Comparison of ENCODE assay signal across 13 cellular contexts in the genomic region with DNA sequence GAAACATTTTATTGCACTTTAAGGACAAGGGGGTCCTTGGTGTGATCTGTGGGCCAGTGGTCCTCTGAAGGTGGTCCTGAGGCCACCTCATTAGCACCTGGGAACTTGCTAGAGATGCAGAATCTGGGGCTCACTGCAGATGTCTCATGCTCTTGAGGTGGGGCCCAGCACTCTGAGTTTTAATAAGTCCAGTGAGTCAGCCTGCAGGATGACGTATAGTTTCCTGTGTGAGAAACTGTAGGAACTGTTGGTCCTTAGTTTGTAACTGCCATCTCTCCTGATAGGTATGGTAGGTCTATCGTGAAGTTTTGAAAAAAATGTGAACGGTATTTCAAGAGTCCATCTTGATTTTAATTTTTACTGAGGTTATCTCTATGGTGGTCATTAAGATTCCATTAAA. TPM values are rescaled to one million over a fixed set of nuclear protein-coding genes. Genes with fewer than 3 reads are reported as not detected.
DNase-seq lines count a peak whose midpoint lies in the region; ATAC-seq and TF ChIP-seq lines count a peak whose summit lies in the region.
"Had no signal": no experiment of that assay in that cellular context is flagged by ENCODE, and none has a peak within 500 bp of the region (broad histone marks: within the 10 kb centered on the region; RNA-seq: fewer than 3 reads in every experiment).

No MANE protein-coding gene starts in this region.

- no peak overlapping the region for H3K9ac ChIP-seq in SK-N-SH
- H3K9ac ChIP-seq in fibroblast of lung (ENCODE audit: insufficient read depth, low read length): no peak overlapping the region

- peak overlapping the region; percentile 4 for H3K27ac ChIP-seq in A673 (ENCODE audit: low read depth, low read length, poor library complexity, severe bottlenecking)
- no peak overlapping the region for H3K27ac ChIP-seq in SK-N-SH (ENCODE audit: low read depth in 2 of 2, low read length in 1 of 2)
- H3K27ac ChIP-seq in fibroblast of lung (ENCODE audit: insufficient read depth, low read length): no peak overlapping the region
- no peak overlapping the region for H3K27ac ChIP-seq in gastrocnemius medialis
- H3K27ac ChIP-seq: neutrophil had no signal

- TF ChIP-seq CTCF in A673 (conservative IDR thresholded peaks at IDR 0.05; ENCODE audit: low read depth, low read length): no peak
- no peak for TF ChIP-seq CTCF in SK-N-SH (IDR thresholded peaks at IDR 0.05)
- no peak for TF ChIP-seq CTCF in fibroblast of lung (conservative IDR thresholded peaks at IDR 0.05 in 1 of 2, IDR thresholded peaks at IDR 0.05 in 1 of 2; ENCODE audit: low read depth in 1 of 2, low read length in 2 of 2)
- TF ChIP-seq CTCF in gastrocnemius medialis (IDR thresholded peaks at IDR 0.05 in 4 of 5, conservative IDR thresholded peaks at IDR 0.05 in 1 of 5): no peak

- WGBS in SK-N-SH (ENCODE audit: low lambda C conversion rate): 48% methylated on average over 3 of the region's 3 CpGs

- H3K79me2 ChIP-seq in SK-N-SH (ENCODE audit: insufficient read depth) (no peaks in the 10 kb centered on the region), fibroblast of lung (ENCODE audit: control insufficient read depth, insufficient read depth, low read length) (no peaks in the 10 kb centered on the region)

- CTCF ChIA-PET in A673 (lab: Charles Lee) (no interaction called here), SK-N-SH (lab: Yijun Ruan, JAX) (interaction anchor here (1.0 to 3.1 kb wide), 2 partner anchors 8 to 19 kb away, joined by 3 to 16 read pairs; no protein-coding TSS in a partner anchor)

- intact Hi-C loops in A673 (cut with micrococcal nuclease; ENCODE audit: unreplicated experiment) (no loop called here), gastrocnemius medialis (cut with DNase I; ENCODE audit: low total_unique reads) (no loop called here)

- POLR2A ChIA-PET in A673 (lab: Charles Lee; ENCODE audit: low non-redundant PET) (no interaction called here), SK-N-SH (lab: Yijun Ruan, JAX) (no interaction called here)

- no peaks in the 10 kb centered on the region for H3K9me2 ChIP-seq in SK-N-SH

- DNase-seq in A673 (ENCODE audit: low spot score) (peak; percentile 58), HCEC 1CT (peak; percentile 68), SK-N-SH (no peak), fibroblast of lung (ENCODE audit: low read depth in 2 of 2) (peak; percentile 12 to 70), nucleus accumbens (lab: John Stamatoyannopoulos, UW) (no peak), gastrocnemius medialis (no peak)
- DNase-seq: activated CD4-positive, alpha-beta T cell treated with anti-CD3 and anti-CD28 coated beads, Interleukin-2, amount 10 ng/mL, durations not matched to agents 7 days and 5 days; hypothalamus; NCI-H82 had no signal

- H2AFZ ChIP-seq in SK-N-SH (ENCODE audit: low read depth): no peak overlapping the region
- no peak overlapping the region for H2AFZ ChIP-seq in fibroblast of lung (ENCODE audit: low read length)

- ATAC-seq in GM19035 (IDR thresholded peaks at IDR 0.05; ENCODE audit: unreplicated experiment) (no peak), HG03439 (IDR thresholded peaks at IDR 0.05; ENCODE audit: unreplicated experiment) (no peak), gastrocnemius medialis (no peak)

- H3K4me1 ChIP-seq in A673 (ENCODE audit: insufficient read depth, low read length, poor library complexity, severe bottlenecking): peaks cover 6% of the 10 kb centered on the region
- H3K4me1 ChIP-seq in SK-N-SH (ENCODE audit: control insufficient read depth in 1 of 2, insufficient read depth in 2 of 2, low read depth in 1 of 2, low read length in 1 of 2): peaks cover 0 to 3% of the 10 kb centered on the region in 2 experiments; a peak in 1 of 4 replicates
- H3K4me1 ChIP-seq in fibroblast of lung (ENCODE audit: control insufficient read depth, extremely low read depth, insufficient read depth, low read length): no peaks in the 10 kb centered on the region
- no peaks in the 10 kb centered on the region for H3K4me1 ChIP-seq in gastrocnemius medialis

- H3K4me2 ChIP-seq in SK-N-SH (no peak overlapping the region), fibroblast of lung (ENCODE audit: extremely low read depth, insufficient read depth, low read length) (no peak overlapping the region)

- no TSS peak for BruUV-seq in A673 (replicated peaks; lab: Mats Ljungman, UMichigan)

- H3K36me3 ChIP-seq in A673 (ENCODE audit: insufficient read depth, low read length, poor library complexity, severe bottlenecking) (no peaks in the 10 kb centered on the region), SK-N-SH (replicated peaks in 1 of 2; ENCODE audit: control insufficient read depth in 1 of 2, insufficient read depth in 2 of 2, low read length in 1 of 2) (no peaks in the 10 kb centered on the region), fibroblast of lung (ENCODE audit: control insufficient read depth, insufficient read depth, low read length) (no peaks in the 10 kb centered on the region), gastrocnemius medialis (no peaks in the 10 kb centered on the region)
- H3K36me3 ChIP-seq: neutrophil had no signal

- TF ChIP-seq EP300 in SK-N-SH (IDR thresholded peaks at IDR 0.05; ENCODE audit: borderline replicate concordance in 1 of 2, low read depth in 1 of 2, low read length in 1 of 2): no peak

- no peak for TF ChIP-seq RAD21 in SK-N-SH (IDR thresholded peaks at IDR 0.05; ENCODE audit: low read length)

- H3K27me3 ChIP-seq in A673 (replicated peaks; ENCODE audit: insufficient read depth, low read depth, low read length, poor library complexity) (no peaks in the 10 kb centered on the region), SK-N-SH (ENCODE audit: insufficient read depth) (peaks cover 4% of the 10 kb centered on the region; the same call in 1 of the 2 replicates), fibroblast of lung (ENCODE audit: control insufficient read depth, insufficient read depth, low read length) (peaks cover 3% of the 10 kb centered on the region), gastrocnemius medialis (no peaks in the 10 kb centered on the region)

- H4K20me1 ChIP-seq in SK-N-SH (ENCODE audit: insufficient read depth) (no peaks in the 10 kb centered on the region), fibroblast of lung (ENCODE audit: control insufficient read depth, extremely low read depth, insufficient read depth, low read length) (no peaks in the 10 kb centered on the region)

- H3K4me3 ChIP-seq in A673 (ENCODE audit: low read depth, low read length, poor library complexity, severe bottlenecking) (no peak overlapping the region), SK-N-SH (ENCODE audit: low read depth in 2 of 2, low read length in 1 of 2) (no peak overlapping the region), fibroblast of lung (replicated peaks in 1 of 4; ENCODE audit: control extremely low read depth in 1 of 4, insufficient read depth in 1 of 4, low read depth in 3 of 4, low read length in 4 of 4) (no peak overlapping the region), gastrocnemius medialis (no peak overlapping the region)

- no peaks in the 10 kb centered on the region for H3K9me3 ChIP-seq in A673 (ENCODE audit: low read depth, low read length, poor library complexity, severe bottlenecking)
- H3K9me3 ChIP-seq in SK-N-SH: no peaks in the 10 kb centered on the region
- H3K9me3 ChIP-seq in fibroblast of lung (ENCODE audit: control insufficient read depth, insufficient read depth, low read depth, low read length): no peaks in the 10 kb centered on the region
- no peaks in the 10 kb centered on the region for H3K9me3 ChIP-seq in gastrocnemius medialis
- H3K9me3 ChIP-seq: neutrophil had no signal

- TF ChIP-seq POLR2A in gastrocnemius medialis (IDR thresholded peaks at IDR 0.05): no peak

- peaks cover 10% of the 10 kb centered on the region for H3F3A ChIP-seq in SK-N-SH (replicated peaks; ENCODE audit: insufficient read depth)

- in situ Hi-C loops in gastrocnemius medialis (cut with MboI; ENCODE audit: low sequenced_read_pairs in 4 of 4): no loop called here

TF ChIP-seq in SK-N-SH, 30 proteins besides CTCF, POLR2A, EP300 and RAD21 (continues in another document):
- TF ChIP-seq GABPA (IDR thresholded peaks at IDR 0.05; ENCODE audit: low read depth): no peak
- 0 out of 2 replicates have a peak, but pooled peaks have one; percentile 12 for TF ChIP-seq TCF12 (IDR thresholded peaks at IDR 0.05)
- TF ChIP-seq JUND (IDR thresholded peaks at IDR 0.05): peak; percentile 49; the same call in 1 of the 2 replicates
- no peak for TF ChIP-seq MXI1 (IDR thresholded peaks at IDR 0.05; ENCODE audit: low read depth, low read length)
- TF ChIP-seq, protein P1, sequence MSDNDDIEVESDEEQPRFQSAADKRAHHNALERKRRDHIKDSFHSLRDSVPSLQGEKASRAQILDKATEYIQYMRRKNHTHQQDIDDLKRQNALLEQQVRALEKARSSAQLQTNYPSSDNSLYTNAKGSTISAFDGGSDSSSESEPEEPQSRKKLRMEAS (IDR thresholded peaks at IDR 0.05; ENCODE audit: low read depth): no peak
- TF ChIP-seq NRF1 (IDR thresholded peaks at IDR 0.05; ENCODE audit: low read depth, low read length): no peak
- no peak for TF ChIP-seq RFX5 (IDR thresholded peaks at IDR 0.05; ENCODE audit: low read length)
- TF ChIP-seq TAF1 (IDR thresholded peaks at IDR 0.05; ENCODE audit: borderline replicate concordance, low read depth, low read length): no peak
- no peak for TF ChIP-seq NFIC (IDR thresholded peaks at IDR 0.05; ENCODE audit: borderline replicate concordance)
- no peak for TF ChIP-seq YY1 (IDR thresholded peaks at IDR 0.05; ENCODE audit: low read depth)
- no peak for TF ChIP-seq RXRA (IDR thresholded peaks at IDR 0.05; ENCODE audit: borderline replicate concordance, low read depth)
- TF ChIP-seq, protein P2, sequence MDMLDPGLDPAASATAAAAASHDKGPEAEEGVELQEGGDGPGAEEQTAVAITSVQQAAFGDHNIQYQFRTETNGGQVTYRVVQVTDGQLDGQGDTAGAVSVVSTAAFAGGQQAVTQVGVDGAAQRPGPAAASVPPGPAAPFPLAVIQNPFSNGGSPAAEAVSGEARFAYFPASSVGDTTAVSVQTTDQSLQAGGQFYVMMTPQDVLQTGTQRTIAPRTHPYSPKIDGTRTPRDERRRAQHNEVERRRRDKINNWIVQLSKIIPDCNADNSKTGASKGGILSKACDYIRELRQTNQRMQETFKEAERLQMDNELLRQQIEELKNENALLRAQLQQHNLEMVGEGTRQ (IDR thresholded peaks at IDR 0.05; ENCODE audit: borderline replicate concordance, low read depth, low read length): no peak

RNA-seq across cellular contexts. Expression of a gene that starts 2.8 kb away (rescaled TPM):
- total RNA-seq in A673 (2021): 3.6 and 8.9 TPM in 2 replicates
- polyA plus RNA-seq in SK-N-SH (2012; rRNA removed): 0.85 and 1.6 TPM in 2 replicates
- 0.71 and 1.5 TPM in 2 replicates for polyA plus RNA-seq in SK-N-SH (2012; cell fraction: cytosol; rRNA removed)
- 1.2 and 2.1 TPM in 2 replicates for polyA plus RNA-seq in SK-N-SH (2012; cell fraction: nucleus; rRNA removed)
- total RNA-seq in fibroblast of lung: under 0.01 and 0.99 TPM in 2 replicates
- 0.49 and 0.76 TPM in 2 replicates for polyA plus RNA-seq in fibroblast of lung
- polyA plus RNA-seq in fibroblast of lung (2012): 0.08 and 0.22 TPM in 2 replicates
- polyA minus RNA-seq in fibroblast of lung (ENCODE audit: low replicate concordance): 0.04 TPM in 1 of 2 replicates, not detected in the other
- not detected for total RNA-seq in gastrocnemius medialis
- total RNA-seq: activated CD4-positive, alpha-beta T cell treated with anti-CD3 and anti-CD28 coated beads, Interleukin-2, amount 10 ng/mL, durations not matched to agents 7 days and 5 days had no signal
- polyA plus RNA-seq: CD14-positive monocyte had no signal

Comparison
In these comparisons a context has a peak if more than half of its experiments do, and no peak if none do; other contexts are left out.
1. DNase-seq: peak in A673 (single experiment), HCEC 1CT (single experiment) and fibroblast of lung (2 of 2); none in SK-N-SH (single experiment), nucleus accumbens (0 of 56) and gastrocnemius medialis (0 of 2).